In genomic region chr13:93283255-93283654, GRCh38 we compare ENCODE assay signal across 15 cellular contexts. TPM values are rescaled to one million over a fixed set of nuclear protein-coding genes. Genes with fewer than 3 reads are reported as not detected.
DNase-seq lines count a peak whose midpoint lies in the region; TF ChIP-seq lines count a peak whose summit lies in the region.
"Had no signal": no experiment of that assay in that cellular context is flagged by ENCODE, and none has a peak within 500 bp of the region (broad histone marks: within the 10 kb centered on the region; RNA-seq: fewer than 3 reads in every experiment).

No MANE protein-coding gene starts in this region.

- no peaks in the 10 kb centered on the region for H3K36me3 ChIP-seq in SK-N-MC (ENCODE audit: insufficient read depth, low read length)

- H3K4me3 Mint-ChIP-seq in glutamatergic neuron (ENCODE audit: unreplicated experiment), result peak overlapping the region; percentile 13
- H3K4me3 Mint-ChIP-seq: CD4-positive, alpha-beta memory T cell; H9 had no signal

- intact Hi-C loops in cardiac septum (cut with DNase I), result no loop called here

- in situ Hi-C loops in GM13977 (cut with MboI; ENCODE audit: low pct_unique_long_range_greater_than_20kb, low sequenced_read_pairs, unreplicated experiment), result no loop called here

- peak overlapping the region; percentile 64; the same call in 1 of the 2 replicates for H3K27ac ChIP-seq in SK-N-MC
- H3K27ac ChIP-seq: GM23248 had no signal

- TF ChIP-seq CTCF in glutamatergic neuron (IDR thresholded peaks at IDR 0.05; ENCODE audit: partially characterized antibody, unreplicated experiment) (no peak), GM13977 (IDR thresholded peaks at IDR 0.05; ENCODE audit: extremely low read depth, insufficient read depth, missing control alignments) (no peak)

- DNase-seq in NCI-H82 (lab: John Stamatoyannopoulos, UW) (peak; percentile 67), SK-N-MC (ENCODE audit: low read depth, low spot score) (no peak), glutamatergic neuron (no peak), NOMO-1 treated with DMSO at 0.1 percent for 48 hours (lab: John Stamatoyannopoulos, UW; ENCODE audit: unreplicated experiment) (no peak), GM13977 (ENCODE audit: low spot score) (no peak), cardiac septum (ENCODE audit: low spot score) (no peak)
- DNase-seq: C1 segment of cervical spinal cord; Calu3; CD4-positive, alpha-beta memory T cell; COR-L47; DMS53; DMS79 treated with DMSO at 0.1 percent for 48 hours; GF-D8; GM23248; H9 had no signal

- H3K27ac Mint-ChIP-seq in glutamatergic neuron (ENCODE audit: unreplicated experiment), result peak overlapping the region; percentile 83
- H3K27ac Mint-ChIP-seq: CD4-positive, alpha-beta memory T cell had no signal

- no peaks in the 10 kb centered on the region for H3K27me3 Mint-ChIP-seq in glutamatergic neuron (ENCODE audit: unreplicated experiment)
- H3K27me3 Mint-ChIP-seq: CD4-positive, alpha-beta memory T cell had no signal

- H3K9me3 Mint-ChIP-seq in glutamatergic neuron (ENCODE audit: unreplicated experiment), result no peaks in the 10 kb centered on the region

- H3K9ac ChIP-seq in SK-N-MC (ENCODE audit: insufficient read length), result no peak overlapping the region
- H3K9ac ChIP-seq: GM23248 had no signal

- H3K4me3 ChIP-seq in SK-N-MC, result no peak overlapping the region
- H3K4me3 ChIP-seq: GM23248 had no signal

- no peaks in the 10 kb centered on the region for H3K9me3 ChIP-seq in SK-N-MC (ENCODE audit: low read depth, low read length)

- peaks cover 16% of the 10 kb centered on the region for H3K4me1 Mint-ChIP-seq in glutamatergic neuron (ENCODE audit: low read depth, unreplicated experiment)
- H3K4me1 Mint-ChIP-seq: CD4-positive, alpha-beta memory T cell had no signal

- no peaks in the 10 kb centered on the region for H3K36me3 Mint-ChIP-seq in glutamatergic neuron (ENCODE audit: unreplicated experiment)
- H3K36me3 Mint-ChIP-seq: CD4-positive, alpha-beta memory T cell had no signal

RNA-seq across cellular contexts. Expression of gene GPC6, which starts 56.6 kb away (rescaled TPM):
- total RNA-seq in glutamatergic neuron (ENCODE audit: unreplicated experiment) (11.8 TPM), cardiac septum (1.4 TPM)
- total RNA-seq: Calu3; CD4-positive, alpha-beta memory T cell had no signal
